25 cellular contexts compared by ENCODE assay signal in the genomic region with DNA sequence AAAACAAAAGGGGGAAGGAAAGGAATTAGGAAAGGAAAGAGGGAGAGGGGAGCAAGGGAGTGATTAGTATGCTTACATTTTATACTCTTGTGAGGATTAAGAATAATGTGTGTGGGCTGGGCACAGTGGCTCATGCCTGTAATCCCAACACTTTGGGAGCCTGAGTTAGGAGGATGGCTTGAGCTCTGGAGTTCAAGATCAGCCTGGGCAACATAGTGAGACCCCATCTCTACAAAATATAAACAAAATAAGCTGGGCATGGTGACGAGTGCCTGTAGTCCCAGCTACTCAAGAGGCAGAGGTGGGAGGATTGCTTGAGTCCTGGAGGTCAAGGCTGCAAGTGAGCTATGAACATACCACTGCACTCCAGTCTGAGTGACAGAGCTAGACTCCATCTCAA. TPM values are rescaled to one million over a fixed set of nuclear protein-coding genes. Genes with fewer than 3 reads are reported as not detected.
DNase-seq lines count a peak whose midpoint lies in the region; ATAC-seq and TF ChIP-seq lines count a peak whose summit lies in the region.
"Had no signal": no experiment of that assay in that cellular context is flagged by ENCODE, and none has a peak within 500 bp of the region (broad histone marks: within the 10 kb centered on the region; RNA-seq: fewer than 3 reads in every experiment).

No MANE protein-coding gene starts in this region.

- no peak for TF ChIP-seq CTCF in body of pancreas (IDR thresholded peaks at IDR 0.05)

- H3K36me3 ChIP-seq in BLaER1 (peaks cover 29% of the 10 kb centered on the region), body of pancreas (replicated peaks in 1 of 2; ENCODE audit: insufficient read depth in 1 of 2, low read depth in 2 of 2) (no peaks in the 10 kb centered on the region), mucosa of rectum (ENCODE audit: control insufficient read depth in 2 of 2, insufficient read depth in 2 of 2, low read length in 2 of 2) (peaks cover 0 to 3% of the 10 kb centered on the region in 2 donors)
- H3K36me3 ChIP-seq: left ventricle myocardium inferior, SJSA1, suprapubic skin had no signal

- H3K9ac ChIP-seq in BLaER1: 0 out of 2 replicates have a peak overlapping the region, but pooled peaks have one; percentile 9
- H3K9ac ChIP-seq in mucosa of rectum (ENCODE audit: low read depth in 1 of 2, low read length in 2 of 2): no peak overlapping the region

- no peaks in the 10 kb centered on the region for H3K9me3 Mint-ChIP-seq in IgD-negative memory B cell
- H3K9me3 Mint-ChIP-seq: activated CD8-positive, alpha-beta T cell treated with anti-CD3 and anti-CD28 coated beads for 36 hours; GM23338; HFFc6; nephron progenitor cell had no signal

- ATAC-seq in body of pancreas (no peak), GM19023 (IDR thresholded peaks at IDR 0.05; ENCODE audit: unreplicated experiment) (no peak)
- ATAC-seq: activated CD8-positive, alpha-beta T cell treated with anti-CD3 and anti-CD28 coated beads for 36 hours; gastroesophageal sphincter had no signal

- peak overlapping the region; percentile 73 for H3K4me2 ChIP-seq in BLaER1
- H3K4me2 ChIP-seq: GM23338, smooth muscle cell had no signal

- H3K4me3 Mint-ChIP-seq in IgD-negative memory B cell: peak overlapping the region in 2 of 4 donors; percentile 25 to 26
- H3K4me3 Mint-ChIP-seq: activated CD8-positive, alpha-beta T cell treated with anti-CD3 and anti-CD28 coated beads for 36 hours; GM23338; HFFc6; nephron progenitor cell had no signal

- peak overlapping the region; percentile 73 for H3K27ac ChIP-seq in BLaER1
- H3K27ac ChIP-seq in body of pancreas: peak overlapping the region; percentile 7 to 70 (median 40)
- H3K27ac ChIP-seq in mucosa of rectum (ENCODE audit: low read depth in 2 of 2, low read length in 2 of 2): peak overlapping the region; percentile 40 to 60
- H3K27ac ChIP-seq: C4-2B, gastroesophageal sphincter, left ventricle myocardium inferior, SJSA1, suprapubic skin had no signal

- H3K4me1 ChIP-seq in BLaER1 (peaks cover 77% of the 10 kb centered on the region), body of pancreas (peaks cover 25% of the 10 kb centered on the region), mucosa of rectum (ENCODE audit: control insufficient read depth in 2 of 2, insufficient read depth in 2 of 2, low read length in 2 of 2) (peaks cover 12% of the 10 kb centered on the region in 2 donors)
- H3K4me1 ChIP-seq: gastroesophageal sphincter, left ventricle myocardium inferior, SJSA1, suprapubic skin had no signal

- H4K20me1 ChIP-seq in BLaER1: no peaks in the 10 kb centered on the region

- peaks cover 5% of the 10 kb centered on the region for H3K36me3 Mint-ChIP-seq in IgD-negative memory B cell

- H3K9me3 ChIP-seq in BLaER1: 0 out of 2 replicates have a peak, but pooled peaks cover 6% of the 10 kb centered on the region
- no peaks in the 10 kb centered on the region for H3K9me3 ChIP-seq in body of pancreas
- H3K9me3 ChIP-seq in mucosa of rectum (ENCODE audit: control insufficient read depth in 2 of 2, low read length in 2 of 2): no peaks in the 10 kb centered on the region
- H3K9me3 ChIP-seq: gastroesophageal sphincter, left ventricle myocardium inferior, SJSA1, suprapubic skin had no signal

- TF ChIP-seq POLR2A in body of pancreas (IDR thresholded peaks at IDR 0.05): no peak

- peak overlapping the region; percentile 95 to 98 (median 97) for H3K27ac Mint-ChIP-seq in IgD-negative memory B cell
- H3K27ac Mint-ChIP-seq: activated CD8-positive, alpha-beta T cell treated with anti-CD3 and anti-CD28 coated beads for 36 hours; GM23338; HFFc6; nephron progenitor cell had no signal

- DNase-seq in body of pancreas (no peak), activated T-cell treated with anti-CD3 and anti-CD28 coated beads for 4 hours (no peak), DMS 273 treated with DMSO at 0.1 percent for 48 hours (lab: John Stamatoyannopoulos, UW) (no peak), NCI-H1436 (lab: John Stamatoyannopoulos, UW) (no peak)
- DNase-seq: activated CD4-positive, alpha-beta T cell treated with anti-CD3 and anti-CD28 coated beads for 1 hour; activated CD8-positive, alpha-beta T cell treated with anti-CD3 and anti-CD28 coated beads for 36 hours; activated effector memory CD4-positive, alpha-beta T cell treated with Interleukin-2 at 50 U/mL for 16 hours; HFFc6; hypothalamus; left ventricle myocardium inferior; NCI-H1092 treated with DMSO at 0.1 percent for 48 hours; NCI-H2029; NCI-H226; nephron progenitor cell; stimulated activated CD4-positive, alpha-beta T cell treated with anti-CD3 and anti-CD28 coated beads, Interleukin-2, amount 100 ng/mL, for 24 hours had no signal

- H3K27me3 ChIP-seq in BLaER1: no peaks in the 10 kb centered on the region
- no peaks in the 10 kb centered on the region for H3K27me3 ChIP-seq in body of pancreas
- H3K27me3 ChIP-seq in mucosa of rectum (ENCODE audit: control insufficient read depth in 2 of 2, insufficient read depth in 2 of 2, low read length in 2 of 2): no peaks in the 10 kb centered on the region
- H3K27me3 ChIP-seq: gastroesophageal sphincter, SJSA1, suprapubic skin had no signal

- H3K4me3 ChIP-seq in BLaER1 (no peak overlapping the region), body of pancreas (no peak overlapping the region), mucosa of rectum (ENCODE audit: low read length in 2 of 2) (no peak overlapping the region)
- H3K4me3 ChIP-seq: gastroesophageal sphincter, GM23338, left ventricle myocardium inferior, SJSA1, smooth muscle cell, suprapubic skin had no signal

- WGBS in body of pancreas, 2 donors: 33 to 37% methylated on average over 1 of the region's 1 CpG

- no peaks in the 10 kb centered on the region for H3K27me3 Mint-ChIP-seq in IgD-negative memory B cell
- H3K27me3 Mint-ChIP-seq: activated CD8-positive, alpha-beta T cell treated with anti-CD3 and anti-CD28 coated beads for 36 hours had no signal

- peaks cover 12 to 14% (median 12%) of the 10 kb centered on the region in 3 donors for H3K4me1 Mint-ChIP-seq in IgD-negative memory B cell
- H3K4me1 Mint-ChIP-seq: nephron progenitor cell had no signal

- intact Hi-C loops in body of pancreas (cut with DNase I): loop anchor here (10.0 kb wide), 1 partner anchor 262 kb away; no protein-coding TSS in a partner anchor

RNA-seq across cellular contexts. Expression of gene SHLD1, which starts 47.0 kb away (rescaled TPM):
- polyA plus RNA-seq in IgD-negative memory B cell: 19.8 TPM
- total RNA-seq in body of pancreas: 1 to 10 TPM in 1 of 2 donors, not detected in 1; 1.8 TPM
